Comparison of ENCODE assay signal across 1 cellular context in the genomic region with DNA sequence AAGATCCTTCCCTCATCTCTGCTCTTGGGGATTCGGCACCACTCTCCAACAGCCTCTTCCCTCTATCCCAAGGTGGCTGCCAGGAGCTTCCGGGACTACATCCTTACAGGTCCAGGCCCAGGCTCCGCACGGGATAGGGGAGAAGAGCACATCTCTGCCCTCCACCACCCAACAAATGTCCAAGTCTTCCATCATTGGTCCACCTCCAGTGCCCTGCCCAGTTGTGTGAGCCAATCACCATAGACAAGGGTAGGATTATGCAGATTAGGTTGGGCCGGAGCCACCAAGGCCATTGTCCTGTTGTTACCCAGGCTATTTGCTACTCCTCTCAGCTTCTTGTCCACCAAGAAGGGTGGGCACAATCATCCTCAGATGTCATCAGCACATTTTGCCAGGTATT.
TF ChIP-seq lines count a peak whose summit lies in the region.

No MANE protein-coding gene starts in this region.

TF ChIP-seq in HepG2, 621 proteins besides CTCF, POLR2A, EP300 and RAD21:
- TF ChIP-seq SALL2 (CRISPR knock-in tag; IDR thresholded peaks at IDR 0.05) (no peak), ZNF329 (CRISPR knock-in tag; IDR thresholded peaks at IDR 0.05; ENCODE audit: low read depth) (peak; percentile 74; the same call in 1 of the 2 replicates)
